Comparison of ENCODE assay signal across 25 cellular contexts in the genomic region with DNA sequence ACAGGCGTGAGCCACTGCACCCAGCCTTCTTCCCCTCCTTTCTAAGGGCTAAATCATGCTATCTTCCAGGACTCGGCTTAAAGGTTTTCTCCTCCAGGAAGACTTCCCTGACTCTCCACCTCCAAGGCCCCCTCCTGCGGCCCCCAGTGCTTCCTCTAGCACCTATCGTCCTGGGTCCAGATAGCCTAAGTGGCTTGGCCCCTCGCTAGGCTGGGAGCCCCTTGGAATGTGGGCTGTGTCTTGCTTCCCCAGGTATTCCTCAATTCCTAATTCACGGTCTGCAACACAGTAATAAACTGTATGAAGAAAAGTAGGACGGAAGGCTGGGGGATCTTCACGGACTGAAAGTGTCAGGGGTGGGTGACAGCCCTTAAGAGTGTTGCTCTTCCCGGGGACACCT. TPM values are rescaled to one million over a fixed set of nuclear protein-coding genes. Genes with fewer than 3 reads are reported as not detected.
DNase-seq lines count a peak whose midpoint lies in the region; ATAC-seq, FAIRE-seq and TF ChIP-seq lines count a peak whose summit lies in the region.
"Had no signal": no experiment of that assay in that cellular context is flagged by ENCODE, and none has a peak within 500 bp of the region (broad histone marks: within the 10 kb centered on the region; RNA-seq: fewer than 3 reads in every experiment).

No MANE protein-coding gene starts in this region.

- no peak for TF ChIP-seq EP300 in H1 (IDR thresholded peaks at IDR 0.05; ENCODE audit: borderline replicate concordance in 1 of 2, low read depth in 2 of 2, low read length in 2 of 2)

- no peak overlapping the region for H3K14ac ChIP-seq in H1 (ENCODE audit: insufficient read length)

- H3K9me3 Mint-ChIP-seq in T-helper 1 cell treated with Interleukin-12 subunit alpha and Interleukin-12 subunit beta and Interleukin-4 antibody, amounts not matched to agents 30 μg/mL and 1 μg/mL, for 36 hours: no peaks in the 10 kb centered on the region
- no peaks in the 10 kb centered on the region for H3K9me3 Mint-ChIP-seq in activated CD4-positive, alpha-beta memory T cell treated with anti-CD3 and anti-CD28 coated beads, Interleukin-2, amount 10 ng/mL, durations not matched to agents 7 days and 5 days
- no peaks in the 10 kb centered on the region for H3K9me3 Mint-ChIP-seq in progenitor cell of endocrine pancreas (ENCODE audit: low read depth)
- H3K9me3 Mint-ChIP-seq: CD4-positive, CD25-positive, alpha-beta regulatory T cell; HFFc6 had no signal

- no peak overlapping the region for H4K5ac ChIP-seq in H1 (ENCODE audit: insufficient read length, low read depth, low read length)

- no peak overlapping the region for H2BK120ac ChIP-seq in H1 (replicated peaks; ENCODE audit: low read depth, low read length)

- no peak overlapping the region for H3K4me3 Mint-ChIP-seq in T-helper 1 cell treated with Interleukin-12 subunit alpha and Interleukin-12 subunit beta and Interleukin-4 antibody, amounts not matched to agents 30 μg/mL and 1 μg/mL, for 36 hours
- no peak overlapping the region for H3K4me3 Mint-ChIP-seq in activated CD4-positive, alpha-beta memory T cell treated with anti-CD3 and anti-CD28 coated beads, Interleukin-2, amount 10 ng/mL, durations not matched to agents 7 days and 5 days
- no peak overlapping the region for H3K4me3 Mint-ChIP-seq in progenitor cell of endocrine pancreas (ENCODE audit: low read depth)
- H3K4me3 Mint-ChIP-seq: HFFc6 had no signal

- H3K4ac ChIP-seq in H1 (replicated peaks; ENCODE audit: insufficient read length, low read depth, low read length): no peak overlapping the region

- H3K27me3 Mint-ChIP-seq in T-helper 1 cell treated with Interleukin-12 subunit alpha and Interleukin-12 subunit beta and Interleukin-4 antibody, amounts not matched to agents 30 μg/mL and 1 μg/mL, for 36 hours (ENCODE audit: low read depth): no peaks in the 10 kb centered on the region
- no peaks in the 10 kb centered on the region for H3K27me3 Mint-ChIP-seq in activated CD4-positive, alpha-beta memory T cell treated with anti-CD3 and anti-CD28 coated beads, Interleukin-2, amount 10 ng/mL, durations not matched to agents 7 days and 5 days
- peaks cover 8% of the 10 kb centered on the region for H3K27me3 Mint-ChIP-seq in progenitor cell of endocrine pancreas

- FAIRE-seq in H1 (lab: Jason Lieb, UNC): no peak
- FAIRE-seq: GM18507 had no signal

- peak overlapping the region in 5 of 11 experiments; percentile 67 to 88 (median 74); a peak in 9 of 22 replicates for H3K4me2 ChIP-seq in BLaER1 treated with 17β-estradiol and CSF1 and Interleukin-3, amounts not matched to agents 10 nM and 100 nM
- no peak overlapping the region for H3K4me2 ChIP-seq in H1 (ENCODE audit: insufficient read depth in 1 of 2, low read depth in 2 of 2, low read length in 2 of 2)
- H3K4me2 ChIP-seq: PC-9 had no signal

- no peak overlapping the region for H2BK5ac ChIP-seq in H1 (ENCODE audit: low read depth, low read length)

- H3K27me3 ChIP-seq in BLaER1 treated with 17β-estradiol and CSF1 and Interleukin-3, amounts not matched to agents 10 nM and 100 nM: no peaks in the 10 kb centered on the region
- H3K27me3 ChIP-seq in H1 (replicated peaks in 1 of 4; ENCODE audit: control insufficient read depth in 3 of 4, extremely low read depth in 1 of 4, insufficient read depth in 3 of 4, low read length in 3 of 4): no peaks in the 10 kb centered on the region; a peak in 1 of 7 replicates
- peaks cover 0 to 4% (median 0%) of the 10 kb centered on the region in 7 donors for H3K27me3 ChIP-seq in heart right ventricle
- H3K27me3 ChIP-seq: stomach, tibial nerve had no signal

- TF ChIP-seq RAD21 in H1 (IDR thresholded peaks at IDR 0.05 in 1 of 2, conservative IDR thresholded peaks at IDR 0.05 in 1 of 2; ENCODE audit: low read depth in 2 of 2, low read length in 2 of 2): no peak

- no peak overlapping the region for H4K91ac ChIP-seq in H1 (replicated peaks; ENCODE audit: insufficient read length, low read length)

- intact Hi-C loops in heart right ventricle (cut with DNase I): loop anchor here in 3 of 10 donors (5.0 to 10.0 kb wide), 4 partner anchors 174 to 442 kb away; a partner anchor contains a TSS

- H4K8ac ChIP-seq in H1 (ENCODE audit: extremely low read depth, insufficient read depth, low read length): 0 out of 2 replicates have a peak overlapping the region, but pooled peaks have one; percentile 29

- 0 out of 2 replicates have a peak overlapping the region, but pooled peaks have one; percentile 44 for H2BK12ac ChIP-seq in H1 (ENCODE audit: low read depth, low read length)

- CTCF ChIA-PET in activated CD4-positive, alpha-beta memory T cell treated with anti-CD3 and anti-CD28 coated beads, Interleukin-2, amount 10 ng/mL, durations not matched to agents 7 days and 5 days (lab: Charles Lee): interaction anchor here (0.9 to 17.3 kb wide), 9 partner anchors 8 to 182 kb away, joined by 3 to 786 read pairs (median 56); a partner anchor contains a TSS
- CTCF ChIA-PET in H1 (lab: Charles Lee; ENCODE audit: partially characterized antibody): interaction anchor here (0.6 to 34.9 kb wide), 13 partner anchors 13 to 279 kb away, joined by 3 to 866 read pairs (median 3); no protein-coding TSS in a partner anchor

- H3K23me2 ChIP-seq in H1 (ENCODE audit: low read depth, low read length): peaks cover 5% of the 10 kb centered on the region; the same call in 1 of the 2 replicates

- H3K79me2 ChIP-seq in H1 (ENCODE audit: control insufficient read depth in 1 of 2, insufficient read depth in 2 of 2, low read length in 2 of 2): no peaks in the 10 kb centered on the region

- POLR2A ChIA-PET in activated CD4-positive, alpha-beta memory T cell treated with anti-CD3 and anti-CD28 coated beads, Interleukin-2, amount 10 ng/mL, durations not matched to agents 7 days and 5 days (lab: Charles Lee): interaction anchor here (6.8 to 17.3 kb wide), 3 partner anchors 30 to 185 kb away, joined by 144 to 525 read pairs (median 145); a partner anchor contains a TSS
- POLR2A ChIA-PET in H1 (lab: Charles Lee; ENCODE audit: partially characterized antibody): interaction anchor here (0.9 to 2.8 kb wide), 4 partner anchors 35 to 155 kb away, joined by 3 to 9 read pairs (median 3); no protein-coding TSS in a partner anchor

- no peak for ATAC-seq in heart right ventricle
- ATAC-seq: sciatic nerve had no signal

- no peak for TF ChIP-seq POLR2A in H1 (IDR thresholded peaks at IDR 0.05; ENCODE audit: control extremely low read depth in 1 of 2, low read depth in 2 of 2, low read length in 2 of 2)

- no peaks in the 10 kb centered on the region for H3K79me1 ChIP-seq in H1 (ENCODE audit: low read depth, low read length)

- no peaks in the 10 kb centered on the region for H3K9me3 ChIP-seq in BLaER1 treated with 17β-estradiol and CSF1 and Interleukin-3, amounts not matched to agents 10 nM and 100 nM (replicated peaks in 1 of 11)
- H3K9me3 ChIP-seq in H1 (ENCODE audit: insufficient read depth in 2 of 2, low read depth in 1 of 2, low read length in 1 of 2) (no peaks in the 10 kb centered on the region), heart right ventricle (no peaks in the 10 kb centered on the region)
- H3K9me3 ChIP-seq: stomach, tibial nerve had no signal

- no peak overlapping the region for H3K4me3 ChIP-seq in BLaER1 treated with 17β-estradiol and CSF1 and Interleukin-3, amounts not matched to agents 10 nM and 100 nM
- H3K4me3 ChIP-seq in H1 (ENCODE audit: extremely low read depth in 1 of 4, insufficient read depth in 2 of 4, low read depth in 3 of 4, low read length in 4 of 4) (no peak overlapping the region), heart right ventricle (no peak overlapping the region)
- H3K4me3 ChIP-seq: lung, PC-9, stomach, tibial nerve had no signal

- H3K27ac ChIP-seq in BLaER1 treated with 17β-estradiol and CSF1 and Interleukin-3, amounts not matched to agents 10 nM and 100 nM: peak overlapping the region in 6 of 11 experiments; percentile 3 to 65 (median 40); a peak in 8 of 22 replicates
- H3K27ac ChIP-seq in H1 (ENCODE audit: low read depth, low read length): no peak overlapping the region
- no peak overlapping the region for H3K27ac ChIP-seq in heart right ventricle
- H3K27ac ChIP-seq: 22Rv1, PC-9, stomach, tibial nerve had no signal

- peaks cover 60% of the 10 kb centered on the region for H3K4me1 Mint-ChIP-seq in T-helper 1 cell treated with Interleukin-12 subunit alpha and Interleukin-12 subunit beta and Interleukin-4 antibody, amounts not matched to agents 30 μg/mL and 1 μg/mL, for 36 hours (ENCODE audit: low read depth)
- H3K4me1 Mint-ChIP-seq in activated CD4-positive, alpha-beta memory T cell treated with anti-CD3 and anti-CD28 coated beads, Interleukin-2, amount 10 ng/mL, durations not matched to agents 7 days and 5 days: peaks cover 80% of the 10 kb centered on the region
- no peaks in the 10 kb centered on the region for H3K4me1 Mint-ChIP-seq in progenitor cell of endocrine pancreas (ENCODE audit: low read depth)

- H3K56ac ChIP-seq in H1 (replicated peaks; ENCODE audit: insufficient read length, low read depth, low read length): no peak overlapping the region

- TF ChIP-seq CTCF in H1 (IDR thresholded peaks at IDR 0.05; ENCODE audit: control extremely low read depth in 1 of 3, insufficient read depth in 1 of 3, low read depth in 1 of 3, low read length in 3 of 3) (no peak), heart right ventricle (IDR thresholded peaks at IDR 0.05) (no peak), progenitor cell of endocrine pancreas (IDR thresholded peaks at IDR 0.05; ENCODE audit: unreplicated experiment) (no peak)

- H3K27ac Mint-ChIP-seq in T-helper 1 cell treated with Interleukin-12 subunit alpha and Interleukin-12 subunit beta and Interleukin-4 antibody, amounts not matched to agents 30 μg/mL and 1 μg/mL, for 36 hours: peak overlapping the region; percentile 90
- peak overlapping the region; percentile 65 for H3K27ac Mint-ChIP-seq in activated CD4-positive, alpha-beta memory T cell treated with anti-CD3 and anti-CD28 coated beads, Interleukin-2, amount 10 ng/mL, durations not matched to agents 7 days and 5 days
- H3K27ac Mint-ChIP-seq in progenitor cell of endocrine pancreas: no peak overlapping the region
- H3K27ac Mint-ChIP-seq: HFFc6 had no signal

- H2BK15ac ChIP-seq in H1 (ENCODE audit: low read length): no peak overlapping the region

- no peak overlapping the region for H3K23ac ChIP-seq in H1 (ENCODE audit: insufficient read length)

- peaks cover 8% of the 10 kb centered on the region for H3K36me3 Mint-ChIP-seq in T-helper 1 cell treated with Interleukin-12 subunit alpha and Interleukin-12 subunit beta and Interleukin-4 antibody, amounts not matched to agents 30 μg/mL and 1 μg/mL, for 36 hours (ENCODE audit: low read depth)
- H3K36me3 Mint-ChIP-seq in activated CD4-positive, alpha-beta memory T cell treated with anti-CD3 and anti-CD28 coated beads, Interleukin-2, amount 10 ng/mL, durations not matched to agents 7 days and 5 days (ENCODE audit: low read depth): no peaks in the 10 kb centered on the region
- H3K36me3 Mint-ChIP-seq in progenitor cell of endocrine pancreas (ENCODE audit: insufficient read depth): no peaks in the 10 kb centered on the region
- H3K36me3 Mint-ChIP-seq: CD4-positive, CD25-positive, alpha-beta regulatory T cell had no signal

- H2AFZ ChIP-seq in H1 (ENCODE audit: low read length): no peak overlapping the region
- H2AFZ ChIP-seq: PC-9 had no signal

- no peak overlapping the region for H3K18ac ChIP-seq in H1 (ENCODE audit: extremely low read depth, low read length)

- no peak overlapping the region; a peak in 1 of 22 replicates for H3K9ac ChIP-seq in BLaER1 treated with 17β-estradiol and CSF1 and Interleukin-3, amounts not matched to agents 10 nM and 100 nM
- no peak overlapping the region for H3K9ac ChIP-seq in H1 (replicated peaks in 1 of 4; ENCODE audit: extremely low read depth in 1 of 4, low read depth in 3 of 4, low read length in 3 of 4)

- DNase-seq in T-helper 1 cell: no peak
- no peak for DNase-seq in activated CD4-positive, alpha-beta memory T cell treated with anti-CD3 and anti-CD28 coated beads, Interleukin-2, amount 10 ng/mL, durations not matched to agents 7 days and 5 days
- no peak for DNase-seq in H1 (ENCODE audit: low read depth in 1 of 2, low spot score in 2 of 2)
- no peak for DNase-seq in heart right ventricle
- DNase-seq in progenitor cell of endocrine pancreas (ENCODE audit: low spot score, unreplicated experiment): no peak
- no peak for DNase-seq in NCI-H510A (lab: John Stamatoyannopoulos, UW)
- DNase-seq: activated CD4-positive, CD25-positive, alpha-beta regulatory T cell treated with anti-CD3 and anti-CD28 coated beads, Interleukin-2, amount 50 U/mL, for 72 hours; CD4-positive, CD25-positive, alpha-beta regulatory T cell; DMS153; GDM1; HFFc6; KG1; NCI-H1436; NCI-H524; PC-9; Right ventricle myocardium superior; stomach; SW 1271 had no signal

- H2BK20ac ChIP-seq in H1 (ENCODE audit: low read length): peak overlapping the region; percentile 4; the same call in 1 of the 2 replicates

- H3K36me3 ChIP-seq in BLaER1 treated with 17β-estradiol and CSF1 and Interleukin-3, amounts not matched to agents 10 nM and 100 nM: no peaks in the 10 kb centered on the region
- H3K36me3 ChIP-seq in H1 (ENCODE audit: control insufficient read depth in 2 of 4, insufficient read depth in 4 of 4, low read length in 3 of 4): no peaks in the 10 kb centered on the region
- no peaks in the 10 kb centered on the region for H3K36me3 ChIP-seq in heart right ventricle
- H3K36me3 ChIP-seq: stomach, tibial nerve had no signal

- no peaks in the 10 kb centered on the region for H4K20me1 ChIP-seq in BLaER1 treated with 17β-estradiol and CSF1 and Interleukin-3, amounts not matched to agents 10 nM and 100 nM
- peaks cover 0 to 2% of the 10 kb centered on the region in 2 experiments for H4K20me1 ChIP-seq in H1 (replicated peaks in 1 of 2; ENCODE audit: control insufficient read depth in 1 of 2, insufficient read depth in 2 of 2, low read length in 2 of 2)

- H2AK5ac ChIP-seq in H1 (ENCODE audit: low read depth, low read length): peak overlapping the region; percentile 1; the same call in 1 of the 2 replicates

- 87% methylated on average over 9 of the region's 9 CpGs; no CpG with 5 or more reads in 1 of the 2 experiments for WGBS in H1 (ENCODE audit: extremely low coverage in 1 of 2, insufficient coverage in 1 of 2, insufficient read length in 1 of 2, insufficient replicate concordance in 2 of 2, low coverage in 1 of 2, low lambda C conversion rate in 2 of 2, missing lambda C conversion rate in 1 of 2), 2 experiments
- 87 to 90% methylated on average over 9 of the region's 9 CpGs for WGBS in heart right ventricle, 2 donors

- H3K4me1 ChIP-seq in BLaER1 treated with 17β-estradiol and CSF1 and Interleukin-3, amounts not matched to agents 10 nM and 100 nM: peaks cover 20 to 99% (median 48%) of the 10 kb centered on the region in 10 experiments
- H3K4me1 ChIP-seq in H1 (replicated peaks in 1 of 4; ENCODE audit: control insufficient read depth in 3 of 4, insufficient read depth in 4 of 4, low read length in 3 of 4) (no peaks in the 10 kb centered on the region; a peak in 1 of 7 replicates), heart right ventricle (peaks cover 0 to 62% (median 0%) of the 10 kb centered on the region in 9 donors)

RNA-seq across cellular contexts. Expression of a gene that starts 36.7 kb away (rescaled TPM):
- 100 to 1,000 TPM; 497 to 505 TPM for total RNA-seq in activated CD4-positive, alpha-beta memory T cell treated with anti-CD3 and anti-CD28 coated beads, Interleukin-2, amount 10 ng/mL, durations not matched to agents 7 days and 5 days
- 94.1 and 94.9 TPM in 2 replicates for total RNA-seq in H1 (2021; fragmentation: NEBNext Ultra II Directional; extraction: Animal tissue kit (Norgen Biotek cat#: 25700))
- polyA plus RNA-seq in H1 (2011; rRNA removed): 25.5 and 42.7 TPM in 2 replicates
- 37.3 TPM for polyA plus RNA-seq in H1 (2011; cell fraction: cytosol; rRNA removed)
- 72.2 TPM for polyA plus RNA-seq in H1 (2011; cell fraction: nucleus; rRNA removed)
- polyA plus RNA-seq in H1 (2012, experiment 1 of 2): 46.3 to 53.0 TPM (median 51.3 TPM) in 4 replicates
- 57.3 TPM for polyA plus RNA-seq in H1 (2012, experiment 2 of 2)
- 57.8 TPM for polyA plus RNA-seq in H1 (2013, experiment 1 of 2)
- 62.4 TPM for polyA plus RNA-seq in H1 (2013, experiment 2 of 2)
- 39.5 and 58.4 TPM in 2 replicates for polyA minus RNA-seq in H1 (2011; rRNA and poly(A)+ RNA removed)
- polyA minus RNA-seq in H1 (2011; cell fraction: cytosol; rRNA and poly(A)+ RNA removed): 29.6 TPM
- 30.4 TPM for polyA minus RNA-seq in H1 (2011; cell fraction: nucleus; rRNA and poly(A)+ RNA removed)
- 100 to 1,000 TPM in 1 of 10 donors, 10 to 100 TPM in 7, 1 to 10 TPM in 2; 9.2 to 106 (median 18.0) TPM for total RNA-seq in heart right ventricle
- 10 to 100 TPM in 1 of 2 donors, 1 to 10 TPM in 1; 9.4 to 10.8 TPM for polyA plus RNA-seq in heart right ventricle
- 19.5 and 19.7 TPM in 2 replicates for total RNA-seq in progenitor cell of endocrine pancreas

RNA-seq across cellular contexts. Expression of a gene that starts 50.9 kb away (rescaled TPM):
- 10 to 100 TPM; 16.5 TPM for total RNA-seq in activated CD4-positive, alpha-beta memory T cell treated with anti-CD3 and anti-CD28 coated beads, Interleukin-2, amount 10 ng/mL, durations not matched to agents 7 days and 5 days
- 16.9 and 17.4 TPM in 2 replicates for total RNA-seq in H1 (2021; fragmentation: NEBNext Ultra II Directional; extraction: Animal tissue kit (Norgen Biotek cat#: 25700))
- 10.1 and 11.6 TPM in 2 replicates for polyA plus RNA-seq in H1 (2011; rRNA removed)
- polyA plus RNA-seq in H1 (2011; cell fraction: cytosol; rRNA removed): 11.1 TPM
- 12.0 TPM for polyA plus RNA-seq in H1 (2011; cell fraction: nucleus; rRNA removed)
- 13.0 to 15.5 TPM (median 14.5 TPM) in 4 replicates for polyA plus RNA-seq in H1 (2012, experiment 1 of 2)
- 14.1 TPM for polyA plus RNA-seq in H1 (2012, experiment 2 of 2)
- 11.6 TPM for polyA plus RNA-seq in H1 (2013, experiment 1 of 2)
- polyA plus RNA-seq in H1 (2013, experiment 2 of 2): 11.5 TPM
- 8.5 and 11.2 TPM in 2 replicates for polyA minus RNA-seq in H1 (2011; rRNA and poly(A)+ RNA removed)
- polyA minus RNA-seq in H1 (2011; cell fraction: cytosol; rRNA and poly(A)+ RNA removed): 6.6 TPM
- polyA minus RNA-seq in H1 (2011; cell fraction: nucleus; rRNA and poly(A)+ RNA removed): 11.2 TPM
- 1 to 10 TPM; 5.4 to 8.1 (median 6.6) TPM for total RNA-seq in heart right ventricle
- polyA plus RNA-seq in heart right ventricle: 1 to 10 TPM; 5.0 to 5.8 TPM
- 14.6 and 17.1 TPM in 2 replicates for total RNA-seq in progenitor cell of endocrine pancreas

RNA-seq across cellular contexts. Expression of a gene that starts 51.3 kb away (rescaled TPM):
- 1 to 10 TPM; 1.6 to 2.1 TPM for total RNA-seq in activated CD4-positive, alpha-beta memory T cell treated with anti-CD3 and anti-CD28 coated beads, Interleukin-2, amount 10 ng/mL, durations not matched to agents 7 days and 5 days
- total RNA-seq in H1 (2021; fragmentation: NEBNext Ultra II Directional; extraction: Animal tissue kit (Norgen Biotek cat#: 25700)): 0.29 and 0.60 TPM in 2 replicates
- polyA plus RNA-seq in H1 (2011; rRNA removed) (0.27 and 1.1 TPM in 2 replicates), heart right ventricle (under 1 TPM; 0.29 to 0.64 TPM)
- 0.59 TPM for polyA plus RNA-seq in H1 (2011; cell fraction: cytosol; rRNA removed)
- polyA plus RNA-seq in H1 (2011; cell fraction: nucleus; rRNA removed): 0.37 TPM
- 0.39 to 0.76 TPM (median 0.59 TPM) in 4 replicates for polyA plus RNA-seq in H1 (2012, experiment 1 of 2)
- 0.37 TPM for polyA plus RNA-seq in H1 (2012, experiment 2 of 2)
- polyA plus RNA-seq in H1 (2013, experiment 1 of 2): 1.6 TPM
- 1.2 TPM for polyA plus RNA-seq in H1 (2013, experiment 2 of 2)
- 0.44 and 0.54 TPM in 2 replicates for polyA minus RNA-seq in H1 (2011; rRNA and poly(A)+ RNA removed)
- not detected for polyA minus RNA-seq in H1 (2011; cell fraction: cytosol; rRNA and poly(A)+ RNA removed)
- polyA minus RNA-seq in H1 (2011; cell fraction: nucleus; rRNA and poly(A)+ RNA removed): 0.80 TPM
- total RNA-seq in heart right ventricle (1 to 10 TPM in 1 of 10 donors, under 1 TPM in 7, not detected in 2; 0.20 to 1.1 (median 0.41) TPM), progenitor cell of endocrine pancreas (1.4 and 2.5 TPM in 2 replicates)
- total RNA-seq: Right ventricle myocardium superior had no signal

Comparison
In these comparisons a context has a peak if more than half of its experiments do, and no peak if none do; other contexts are left out.
1. H3K27ac ChIP-seq: peak in BLaER1 treated with 17β-estradiol and CSF1 and Interleukin-3, amounts not matched to agents 10 nM and 100 nM (6 of 11); none in H1 (single experiment) and heart right ventricle (0 of 10).